Comparison of ENCODE assay signal across 26 cellular contexts in genomic region chr12:124949779-124950728, GRCh38.
"Had no signal": no experiment of that assay in that cellular context is flagged by ENCODE, and none has a peak within 500 bp of the region (broad histone marks: within the 10 kb centered on the region; RNA-seq: fewer than 3 reads in every experiment).

No MANE protein-coding gene starts in this region.

- H3K27ac ChIP-seq: gastroesophageal sphincter, neural progenitor cell, skin epidermis, thoracic aorta, vagina, WERI-Rb-1 had no signal

- H3K9me3 Mint-ChIP-seq: activated CD4-positive, alpha-beta memory T cell treated with anti-CD3 and anti-CD28 coated beads for 36 hours; activated CD4-positive, alpha-beta T cell treated with anti-CD3 and anti-CD28 coated beads, Interleukin-2, amount 10 ng/mL, durations not matched to agents 24 days and 14 days; activated naive CD4-positive, alpha-beta T cell treated with anti-CD3 and anti-CD28 coated beads, Interleukin-2, amount 50 U/mL, for 24 hours; activated naive CD8-positive, alpha-beta T cell treated with anti-CD3 and anti-CD28 coated beads, Interleukin-2, amount 50 U/mL, for 24 hours; activated T-cell treated with anti-CD3 and anti-CD28 coated beads, Interleukin-2, amount 50 U/mL, for 4 hours; activated T-helper 17 cell treated with anti-CD3 and anti-CD28 coated beads, Interleukin-2, amount 50 U/mL, for 72 hours; naive thymus-derived CD8-positive, alpha-beta T cell; neural progenitor cell; stimulated activated naive CD8-positive, alpha-beta T cell treated with anti-CD3 and anti-CD28 coated beads, Interleukin-15, Interleukin-2, amounts not matched to agents 100 ng/mL and 50 ng/mL, for 24 hours had no signal

- H3K36me3 ChIP-seq: neural progenitor cell had no signal

- H3K9ac ChIP-seq: neural progenitor cell had no signal

- H3K4me1 ChIP-seq: gastroesophageal sphincter, neural progenitor cell, vagina had no signal

- ATAC-seq: activated naive CD8-positive, alpha-beta T cell treated with anti-CD3 and anti-CD28 coated beads, Interleukin-2, amount 50 U/mL, for 24 hours; activated T-cell treated with anti-CD3 and anti-CD28 coated beads, Interleukin-2, amount 50 U/mL, for 4 hours; activated T-helper 17 cell treated with anti-CD3 and anti-CD28 coated beads, Interleukin-2, amount 50 U/mL, for 72 hours; gastroesophageal sphincter; naive thymus-derived CD8-positive, alpha-beta T cell; sciatic nerve; T-helper 17 cell had no signal

- H3K27ac Mint-ChIP-seq: activated CD4-positive, alpha-beta memory T cell treated with anti-CD3 and anti-CD28 coated beads for 36 hours; activated CD4-positive, alpha-beta T cell treated with anti-CD3 and anti-CD28 coated beads, Interleukin-2, amount 10 ng/mL, durations not matched to agents 24 days and 14 days; activated naive CD4-positive, alpha-beta T cell treated with anti-CD3 and anti-CD28 coated beads, Interleukin-2, amount 50 U/mL, for 24 hours; activated naive CD8-positive, alpha-beta T cell treated with anti-CD3 and anti-CD28 coated beads, Interleukin-2, amount 50 U/mL, for 24 hours; activated T-helper 17 cell treated with anti-CD3 and anti-CD28 coated beads, Interleukin-2, amount 50 U/mL, for 72 hours; stimulated activated naive CD8-positive, alpha-beta T cell treated with anti-CD3 and anti-CD28 coated beads, Interleukin-15, Interleukin-2, amounts not matched to agents 100 ng/mL and 50 ng/mL, for 24 hours; T-helper 17 cell had no signal

- H3K4me3 ChIP-seq: gastroesophageal sphincter, neural progenitor cell, skin epidermis, thoracic aorta, vagina had no signal

- H3K4me3 Mint-ChIP-seq: activated CD4-positive, alpha-beta memory T cell treated with anti-CD3 and anti-CD28 coated beads for 36 hours; activated CD4-positive, alpha-beta T cell treated with anti-CD3 and anti-CD28 coated beads, Interleukin-2, amount 10 ng/mL, durations not matched to agents 24 days and 14 days; activated naive CD4-positive, alpha-beta T cell treated with anti-CD3 and anti-CD28 coated beads, Interleukin-2, amount 50 U/mL, for 24 hours; activated naive CD8-positive, alpha-beta T cell treated with anti-CD3 and anti-CD28 coated beads, Interleukin-2, amount 50 U/mL, for 24 hours; activated T-cell treated with anti-CD3 and anti-CD28 coated beads, Interleukin-2, amount 50 U/mL, for 4 hours; activated T-helper 17 cell treated with anti-CD3 and anti-CD28 coated beads, Interleukin-2, amount 50 U/mL, for 72 hours; naive thymus-derived CD8-positive, alpha-beta T cell; neural progenitor cell; stimulated activated naive CD8-positive, alpha-beta T cell treated with anti-CD3 and anti-CD28 coated beads, Interleukin-15, Interleukin-2, amounts not matched to agents 100 ng/mL and 50 ng/mL, for 24 hours; T-helper 17 cell had no signal

- H3K4me1 Mint-ChIP-seq: activated CD4-positive, alpha-beta T cell treated with anti-CD3 and anti-CD28 coated beads, Interleukin-2, amount 10 ng/mL, durations not matched to agents 24 days and 14 days; activated naive CD4-positive, alpha-beta T cell treated with anti-CD3 and anti-CD28 coated beads, Interleukin-2, amount 50 U/mL, for 24 hours; activated naive CD8-positive, alpha-beta T cell treated with anti-CD3 and anti-CD28 coated beads, Interleukin-2, amount 50 U/mL, for 24 hours; activated T-helper 17 cell treated with anti-CD3 and anti-CD28 coated beads, Interleukin-2, amount 50 U/mL, for 72 hours; T-helper 17 cell had no signal

- H2AFZ ChIP-seq: neural progenitor cell had no signal

- H3K27me3 ChIP-seq: gastroesophageal sphincter, neural progenitor cell, vagina had no signal

- DNase-seq: activated CD4-positive, alpha-beta memory T cell treated with anti-CD3 and anti-CD28 coated beads for 36 hours; activated CD4-positive, alpha-beta T cell treated with anti-CD3 and anti-CD28 coated beads, Interleukin-2, amount 10 ng/mL, durations not matched to agents 24 days and 14 days; activated CD4-positive, CD25-positive, alpha-beta regulatory T cell treated with anti-CD3 and anti-CD28 coated beads, Interleukin-2, amount 50 U/mL, for 72 hours; activated naive CD8-positive, alpha-beta T cell treated with anti-CD3 and anti-CD28 coated beads, Interleukin-2, amount 50 U/mL, for 24 hours; activated T-cell treated with anti-CD3 and anti-CD28 coated beads, Interleukin-2, amount 50 U/mL, for 4 hours; amygdala; caudate nucleus; cortex of kidney; hippocampal formation; midbrain; naive thymus-derived CD8-positive, alpha-beta T cell; stimulated activated CD4-positive, alpha-beta T cell treated with anti-CD3 and anti-CD28 coated beads, Interleukin-12 subunit alpha, Interleukin-12 subunit beta, amount 100 ng/mL, for 4 hours; stimulated activated CD4-positive, alpha-beta T cell treated with anti-CD3 and anti-CD28 coated beads, Interleukin-4, amount 100 ng/mL, for 1 hour; T-helper 17 cell; T1000; trophoblast cell; WERI-Rb-1 had no signal

- H3K9me3 ChIP-seq: gastroesophageal sphincter, thoracic aorta, vagina had no signal

- H3K4me2 ChIP-seq: neural progenitor cell had no signal

- H3K27me3 Mint-ChIP-seq: activated CD4-positive, alpha-beta memory T cell treated with anti-CD3 and anti-CD28 coated beads for 36 hours; activated CD4-positive, alpha-beta T cell treated with anti-CD3 and anti-CD28 coated beads, Interleukin-2, amount 10 ng/mL, durations not matched to agents 24 days and 14 days; activated naive CD4-positive, alpha-beta T cell treated with anti-CD3 and anti-CD28 coated beads, Interleukin-2, amount 50 U/mL, for 24 hours; activated naive CD8-positive, alpha-beta T cell treated with anti-CD3 and anti-CD28 coated beads, Interleukin-2, amount 50 U/mL, for 24 hours; activated T-helper 17 cell treated with anti-CD3 and anti-CD28 coated beads, Interleukin-2, amount 50 U/mL, for 72 hours; naive thymus-derived CD8-positive, alpha-beta T cell; stimulated activated naive CD8-positive, alpha-beta T cell treated with anti-CD3 and anti-CD28 coated beads, Interleukin-15, Interleukin-2, amounts not matched to agents 100 ng/mL and 50 ng/mL, for 24 hours; T-helper 17 cell had no signal
